ENCODE assay signal across 1 cellular context in the genomic region with DNA sequence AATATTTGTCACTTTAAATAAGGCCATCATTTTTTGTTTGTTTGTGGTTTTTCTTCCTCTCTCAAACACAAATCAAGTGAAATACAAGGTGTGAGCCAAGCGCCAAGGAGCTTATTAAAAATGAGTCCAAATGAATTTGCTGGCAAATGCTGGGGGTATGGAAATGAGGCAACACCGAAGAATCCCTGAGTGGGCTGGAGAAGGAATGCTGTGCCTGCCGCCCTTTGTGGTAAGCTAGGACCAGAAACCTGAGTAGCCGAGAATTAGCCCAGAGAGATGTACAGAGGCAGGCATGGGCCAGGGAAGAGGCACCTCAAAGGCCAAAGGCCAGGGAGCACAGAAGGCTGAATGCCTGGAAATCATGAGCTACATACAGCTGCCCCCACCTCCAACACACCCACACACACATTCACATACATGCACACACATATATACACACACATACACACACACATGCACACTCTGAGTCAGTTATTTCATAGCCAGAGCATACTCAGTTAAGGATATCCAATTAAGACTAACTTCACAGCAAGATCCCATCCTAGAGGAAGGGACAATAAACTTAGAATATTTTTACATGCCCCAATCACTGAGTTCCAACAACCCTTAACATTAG.
TF ChIP-seq lines count a peak whose summit lies in the region.

No MANE protein-coding gene starts in this region.

TF ChIP-seq in IMR-90, 13 proteins besides CTCF, POLR2A, EP300 and RAD21:
- TF ChIP-seq MAZ (IDR thresholded peaks at IDR 0.05; ENCODE audit: borderline replicate concordance, low read depth, low read length) (no peak), CEBPB (IDR thresholded peaks at IDR 0.05; ENCODE audit: low read depth, low read length) (peak; percentile 81), CHD1 (IDR thresholded peaks at IDR 0.05; ENCODE audit: low read depth, low read length) (no peak), BHLHE40 (IDR thresholded peaks at IDR 0.05; ENCODE audit: low read depth, low read length) (0 out of 2 replicates have a peak, but pooled peaks have one; percentile 24), RCOR1 (IDR thresholded peaks at IDR 0.05; ENCODE audit: insufficient replicate concordance, low read length) (no peak), NFE2L2 (IDR thresholded peaks at IDR 0.05; ENCODE audit: low read depth, low read length) (no peak), MAFK (IDR thresholded peaks at IDR 0.05; ENCODE audit: low read depth, low read length) (peak; percentile 6; the same call in 1 of the 2 replicates)
TF ChIP-seq in IMR-90: peak in this region for 3.
